In the genomic region with DNA sequence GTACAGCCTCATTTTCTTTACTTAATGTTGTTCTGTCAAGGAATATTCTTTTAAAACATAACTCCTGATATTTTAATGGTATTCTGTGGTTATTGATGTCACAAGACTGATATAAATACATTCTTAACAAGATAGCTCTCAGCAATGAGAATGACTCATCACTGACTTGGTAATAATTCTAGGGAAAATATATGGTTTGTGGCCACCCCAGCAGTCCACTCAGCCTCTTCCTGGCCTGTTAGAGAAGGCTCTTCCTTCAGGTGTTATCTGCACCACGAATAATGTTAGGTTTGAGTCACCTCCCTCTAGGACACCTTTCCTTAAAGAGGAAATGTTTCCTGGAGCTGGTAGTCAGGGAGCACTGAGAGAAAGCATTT, we compare ENCODE assay signal across 10 cellular contexts.
A peak's percentile ranks its signal among the peaks of the same experiment; 100 is the strongest.
DNase-seq lines count a peak whose midpoint lies in the region; ATAC-seq and TF ChIP-seq lines count a peak whose summit lies in the region.
"Had no signal": no experiment of that assay in that cellular context is flagged by ENCODE, and none has a peak within 500 bp of the region (broad histone marks: within the 10 kb centered on the region; RNA-seq: fewer than 3 reads in every experiment).

No MANE protein-coding gene starts in this region.

- H3K36me3 Mint-ChIP-seq in Calu3 (ENCODE audit: insufficient read depth, unreplicated experiment): peaks cover 56% of the 10 kb centered on the region
- peaks cover 20% of the 10 kb centered on the region for H3K36me3 Mint-ChIP-seq in central memory CD8-positive, alpha-beta T cell (ENCODE audit: insufficient read depth)
- peaks cover 72% of the 10 kb centered on the region for H3K36me3 Mint-ChIP-seq in osteocyte (ENCODE audit: unreplicated experiment)

- CTCF ChIA-PET in Calu3 (lab: Charles Lee): interaction anchor here (0.9 kb wide), 1 partner anchor 64 kb away, joined by 3 read pairs; no protein-coding TSS in a partner anchor

- DNase-seq in Calu3 (no peak), MV-4-11 (lab: John Stamatoyannopoulos, UW) (peak; percentile 59), osteocyte (ENCODE audit: extremely low spot score, unreplicated experiment) (no peak), OCI-M2 (lab: John Stamatoyannopoulos, UW; ENCODE audit: unreplicated experiment) (no peak), medulla oblongata (ENCODE audit: extremely low spot score) (no peak)
- no peak for DNase-seq in central memory CD8-positive, alpha-beta T cell (ENCODE audit: low spot score in 2 of 2)
- DNase-seq: left ventricle myocardium superior, SJCRH30 had no signal

- H3K9me3 Mint-ChIP-seq in Calu3 (ENCODE audit: low read depth, unreplicated experiment) (no peaks in the 10 kb centered on the region), osteocyte (ENCODE audit: unreplicated experiment) (no peaks in the 10 kb centered on the region)
- H3K9me3 Mint-ChIP-seq in central memory CD8-positive, alpha-beta T cell: no peaks in the 10 kb centered on the region

- peaks cover 17% of the 10 kb centered on the region for H3K4me1 Mint-ChIP-seq in Calu3 (ENCODE audit: low read depth, unreplicated experiment)
- H3K4me1 Mint-ChIP-seq in central memory CD8-positive, alpha-beta T cell: peaks cover 5% of the 10 kb centered on the region
- H3K4me1 Mint-ChIP-seq in osteocyte (ENCODE audit: unreplicated experiment): peaks cover 19% of the 10 kb centered on the region

- no TSS peak for BruUV-seq in Calu3 (replicated peaks; lab: Mats Ljungman, UMichigan)

- TF ChIP-seq CTCF in Calu3 (IDR thresholded peaks at IDR 0.05; ENCODE audit: unreplicated experiment): no peak
- no peak for TF ChIP-seq CTCF in osteocyte (IDR thresholded peaks at IDR 0.05)

- H3K4me3 Mint-ChIP-seq in Calu3 (ENCODE audit: low read depth, unreplicated experiment): no peak overlapping the region
- H3K4me3 Mint-ChIP-seq in central memory CD8-positive, alpha-beta T cell: no peak overlapping the region
- no peak overlapping the region for H3K4me3 Mint-ChIP-seq in osteocyte (ENCODE audit: unreplicated experiment)

- H3K27me3 Mint-ChIP-seq in Calu3 (ENCODE audit: unreplicated experiment): no peaks in the 10 kb centered on the region
- H3K27me3 Mint-ChIP-seq in central memory CD8-positive, alpha-beta T cell: no peaks in the 10 kb centered on the region
- no peaks in the 10 kb centered on the region for H3K27me3 Mint-ChIP-seq in osteocyte (ENCODE audit: unreplicated experiment)

- intact Hi-C loops in Calu3 (cut with micrococcal nuclease; ENCODE audit: unreplicated experiment): no loop called here

- H3K27ac Mint-ChIP-seq in Calu3 (ENCODE audit: unreplicated experiment) (peak overlapping the region; percentile 64), osteocyte (ENCODE audit: unreplicated experiment) (peak overlapping the region; percentile 72)
- H3K27ac Mint-ChIP-seq in central memory CD8-positive, alpha-beta T cell (ENCODE audit: low read depth): peak overlapping the region; percentile 6

- ATAC-seq in central memory CD8-positive, alpha-beta T cell (replicated peaks; ENCODE audit: extremely low read depth, poor library complexity, severe bottlenecking): no peak
- ATAC-seq in GM21619 (IDR thresholded peaks at IDR 0.05; ENCODE audit: unreplicated experiment) (no peak), esophagus mucosa (no peak)
- ATAC-seq: left ventricle myocardium superior had no signal

Comparison
In these comparisons a context has a peak if more than half of its experiments do, and no peak if none do; other contexts are left out.
1. H3K27ac Mint-ChIP-seq: peak in every context shown above with its lines; median percentile 72 in osteocyte; 64 in Calu3; 6 in central memory CD8-positive, alpha-beta T cell.